6 cellular contexts compared by ENCODE assay signal in genomic region chr10:109106604-109107003, GRCh38.
"Had no signal": no experiment of that assay in that cellular context is flagged by ENCODE, and none has a peak within 500 bp of the region (broad histone marks: within the 10 kb centered on the region; RNA-seq: fewer than 3 reads in every experiment).

No MANE protein-coding gene starts in this region.

- DNase-seq: IMR-90, KBM-7, KG1 had no signal

- FAIRE-seq: HTR-8/SVneo, K562 had no signal

- H3K27ac ChIP-seq: HL-60 had no signal

- H3K4me3 ChIP-seq: K562 had no signal

- ATAC-seq: K562 had no signal
